In the genomic region with DNA sequence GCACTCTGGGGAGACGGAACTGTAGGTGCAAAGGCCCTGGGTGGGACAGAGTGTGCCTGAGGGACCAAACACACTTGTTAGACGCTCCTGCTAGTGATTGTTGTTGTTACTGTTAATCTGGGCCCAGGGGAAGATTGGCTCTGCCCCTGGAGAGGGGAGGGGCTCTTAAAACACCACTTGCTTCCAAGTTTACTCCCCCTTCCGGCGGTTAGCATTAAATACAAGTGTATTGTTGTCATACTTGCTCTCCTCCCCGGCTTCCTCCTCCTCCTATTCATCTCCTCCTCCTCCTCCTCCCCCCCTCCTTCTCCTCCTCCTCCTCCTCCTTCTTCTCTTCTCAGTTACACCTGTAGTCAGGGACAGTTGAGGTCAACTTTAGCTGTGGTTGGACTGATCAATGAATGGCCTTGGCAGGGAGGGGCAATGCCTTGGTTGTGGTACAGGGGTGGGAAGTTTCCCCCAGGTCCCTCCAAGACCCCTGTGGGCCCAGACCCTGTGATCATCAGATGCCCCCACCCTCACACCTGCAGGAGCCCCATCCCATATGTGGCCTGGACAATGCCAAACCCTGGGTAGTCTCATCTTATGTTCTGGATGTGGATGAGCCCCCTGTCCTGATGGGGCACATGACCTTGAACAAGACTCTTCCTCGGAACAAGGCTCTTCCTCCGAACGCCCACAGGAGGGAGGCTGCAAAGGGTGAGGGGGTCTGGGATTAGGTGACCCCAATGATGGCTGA, we compare ENCODE assay signal across 10 cellular contexts.
DNase-seq lines count a peak whose midpoint lies in the region; ATAC-seq lines count a peak whose summit lies in the region.
"Had no signal": no experiment of that assay in that cellular context is flagged by ENCODE, and none has a peak within 500 bp of the region (broad histone marks: within the 10 kb centered on the region; RNA-seq: fewer than 3 reads in every experiment).

No MANE protein-coding gene starts in this region.

- peak; percentile 85 for DNase-seq in D341Med (ENCODE audit: low spot score)
- DNase-seq in HPDE6-E6E7 (ENCODE audit: extremely low spot score), result peak; percentile 39
- peak; percentile 34 to 57 for DNase-seq in SJSA1 (ENCODE audit: low read depth in 1 of 2, low spot score in 2 of 2)
- peak; percentile 1 for DNase-seq in globus pallidus (ENCODE audit: low spot score)
- DNase-seq in stimulated activated naive B cell treated with anti-CD40 and anti-IgM and Interleukin-4, amounts not matched to agents 10 μg/mL and 1 μg/mL and 100 μg/mL, for 72 hours, result no peak
- DNase-seq in amniotic stem cell (lab: John Stamatoyannopoulos, UW), result no peak
- no peak for DNase-seq in C1 segment of cervical spinal cord (lab: John Stamatoyannopoulos, UW)
- DNase-seq in CD8-positive, alpha-beta memory T cell, result no peak

- no peaks in the 10 kb centered on the region for H3K36me3 Mint-ChIP-seq in stimulated activated naive B cell treated with anti-CD40 and anti-IgM and Interleukin-4, amounts not matched to agents 10 μg/mL and 1 μg/mL and 100 μg/mL, for 72 hours
- H3K36me3 Mint-ChIP-seq in CD8-positive, alpha-beta memory T cell, result no peaks in the 10 kb centered on the region

- POLR2A ChIA-PET in CD8-positive, alpha-beta memory T cell (lab: Charles Lee), result no interaction called here

- no peaks in the 10 kb centered on the region for H3K27me3 ChIP-seq in SJSA1 (replicated peaks)
- no peaks in the 10 kb centered on the region for H3K27me3 ChIP-seq in CD8-positive, alpha-beta memory T cell (ENCODE audit: insufficient read depth, low read length, poor library complexity, severe bottlenecking)

- no peak for ATAC-seq in stimulated activated naive B cell treated with anti-CD40 and anti-IgM and Interleukin-4, amounts not matched to agents 10 μg/mL and 1 μg/mL and 100 μg/mL, for 72 hours (replicated peaks)

- no peak overlapping the region for H3K4me3 ChIP-seq in SJSA1
- H3K4me3 ChIP-seq in CD8-positive, alpha-beta memory T cell (ENCODE audit: low read length), result no peak overlapping the region
- H3K4me3 ChIP-seq: lung had no signal

- CTCF ChIA-PET in CD8-positive, alpha-beta memory T cell (lab: Charles Lee), result no interaction called here

- no peak overlapping the region for H3K4me3 Mint-ChIP-seq in stimulated activated naive B cell treated with anti-CD40 and anti-IgM and Interleukin-4, amounts not matched to agents 10 μg/mL and 1 μg/mL and 100 μg/mL, for 72 hours
- no peak overlapping the region for H3K4me3 Mint-ChIP-seq in CD8-positive, alpha-beta memory T cell

- H3K9me3 Mint-ChIP-seq in stimulated activated naive B cell treated with anti-CD40 and anti-IgM and Interleukin-4, amounts not matched to agents 10 μg/mL and 1 μg/mL and 100 μg/mL, for 72 hours, result peaks cover 4 to 6% of the 10 kb centered on the region in 2 donors
- peaks cover 0 to 1% (median 0%) of the 10 kb centered on the region in 5 donors for H3K9me3 Mint-ChIP-seq in CD8-positive, alpha-beta memory T cell

- no peak overlapping the region for H3K27ac ChIP-seq in SJSA1
- no peak overlapping the region for H3K27ac ChIP-seq in CD8-positive, alpha-beta memory T cell (ENCODE audit: low read depth, low read length)
- H3K27ac ChIP-seq: KMS-11 had no signal

- H3K27me3 Mint-ChIP-seq in stimulated activated naive B cell treated with anti-CD40 and anti-IgM and Interleukin-4, amounts not matched to agents 10 μg/mL and 1 μg/mL and 100 μg/mL, for 72 hours, result peaks cover 16 to 20% of the 10 kb centered on the region in 2 donors
- peaks cover 3 to 21% of the 10 kb centered on the region in 2 donors for H3K27me3 Mint-ChIP-seq in CD8-positive, alpha-beta memory T cell

- no peaks in the 10 kb centered on the region for H3K4me1 Mint-ChIP-seq in stimulated activated naive B cell treated with anti-CD40 and anti-IgM and Interleukin-4, amounts not matched to agents 10 μg/mL and 1 μg/mL and 100 μg/mL, for 72 hours
- no peaks in the 10 kb centered on the region for H3K4me1 Mint-ChIP-seq in CD8-positive, alpha-beta memory T cell

- H3K9me3 ChIP-seq in SJSA1 (replicated peaks), result no peaks in the 10 kb centered on the region
- H3K9me3 ChIP-seq in CD8-positive, alpha-beta memory T cell (ENCODE audit: low read length), result no peaks in the 10 kb centered on the region

- no peaks in the 10 kb centered on the region for H3K36me3 ChIP-seq in SJSA1
- H3K36me3 ChIP-seq in CD8-positive, alpha-beta memory T cell (ENCODE audit: insufficient read depth, low read length), result no peaks in the 10 kb centered on the region

- no peak overlapping the region for H3K27ac Mint-ChIP-seq in stimulated activated naive B cell treated with anti-CD40 and anti-IgM and Interleukin-4, amounts not matched to agents 10 μg/mL and 1 μg/mL and 100 μg/mL, for 72 hours
- no peak overlapping the region for H3K27ac Mint-ChIP-seq in CD8-positive, alpha-beta memory T cell

- no peaks in the 10 kb centered on the region for H3K4me1 ChIP-seq in SJSA1 (replicated peaks)
- no peaks in the 10 kb centered on the region for H3K4me1 ChIP-seq in CD8-positive, alpha-beta memory T cell (ENCODE audit: insufficient read depth, low read length)

Comparison
In these comparisons a context has a peak if more than half of its experiments do, and no peak if none do; other contexts are left out.
1. DNase-seq: peak in D341Med (single experiment), HPDE6-E6E7 (single experiment), SJSA1 (2 of 2) and globus pallidus (single experiment); none in stimulated activated naive B cell treated with anti-CD40 and anti-IgM and Interleukin-4, amounts not matched to agents 10 μg/mL and 1 μg/mL and 100 μg/mL, for 72 hours (single experiment), amniotic stem cell (single experiment), C1 segment of cervical spinal cord (0 of 14) and CD8-positive, alpha-beta memory T cell (0 of 5).